17 cellular contexts compared by ENCODE assay signal in genomic region chr1:119986007-119986497, GRCh38.
"Had no signal": no experiment of that assay in that cellular context is flagged by ENCODE, and none has a peak within 500 bp of the region (broad histone marks: within the 10 kb centered on the region; RNA-seq: fewer than 3 reads in every experiment).

No MANE protein-coding gene starts in this region.

- H3K9me3 ChIP-seq: breast epithelium, heart right ventricle had no signal

- H3K4me3 Mint-ChIP-seq: effector memory CD8-positive, alpha-beta T cell; type B pancreatic cell had no signal

- DNase-seq: activated CD4-positive, alpha-beta T cell treated with anti-CD3 and anti-CD28 coated beads, Interleukin-2, amount 10 ng/mL, durations not matched to agents 24 days and 14 days; activated CD4-positive, CD25-positive, alpha-beta regulatory T cell; activated CD8-positive, alpha-beta memory T cell treated with anti-CD3 and anti-CD28 coated beads, Interleukin-2, amount 50 U/mL, for 48 hours; activated naive CD8-positive, alpha-beta T cell treated with anti-CD3 and anti-CD28 coated beads, Interleukin-2, amount 10 ng/mL, durations not matched to agents 7 days and 5 days; cerebellar nuclear complex; dermis blood vessel endothelial cell; effector memory CD8-positive, alpha-beta T cell; heart right ventricle; left colon; naive thymus-derived CD4-positive, alpha-beta T cell; stimulated activated CD4-positive, alpha-beta T cell treated with anti-CD3 and anti-CD28 coated beads, Interleukin-4, amount 100 ng/mL, for 4 hours; stimulated activated CD8-positive, alpha-beta memory T cell treated with anti-CD3 and anti-CD28 coated beads, Interleukin-4, amount 100 ng/mL, for 48 hours; stimulated activated naive CD4-positive, alpha-beta T cell treated with Interleukin-2 at 50 U/mL for 16 hours had no signal

- H3K36me3 ChIP-seq: breast epithelium had no signal

- H3K4me3 ChIP-seq: breast epithelium, heart right ventricle, lung, skin epidermis had no signal

- ATAC-seq: effector memory CD8-positive, alpha-beta T cell; left colon; naive thymus-derived CD4-positive, alpha-beta T cell had no signal

- H3K27me3 Mint-ChIP-seq: activated CD4-positive, alpha-beta T cell treated with anti-CD3 and anti-CD28 coated beads, Interleukin-2, amount 10 ng/mL, durations not matched to agents 24 days and 14 days; activated naive CD8-positive, alpha-beta T cell treated with anti-CD3 and anti-CD28 coated beads, Interleukin-2, amount 10 ng/mL, durations not matched to agents 7 days and 5 days; effector memory CD8-positive, alpha-beta T cell; naive thymus-derived CD4-positive, alpha-beta T cell; type B pancreatic cell had no signal

- H3K9me3 Mint-ChIP-seq: activated CD4-positive, alpha-beta T cell treated with anti-CD3 and anti-CD28 coated beads, Interleukin-2, amount 10 ng/mL, durations not matched to agents 24 days and 14 days; activated naive CD8-positive, alpha-beta T cell treated with anti-CD3 and anti-CD28 coated beads, Interleukin-2, amount 10 ng/mL, durations not matched to agents 7 days and 5 days; effector memory CD8-positive, alpha-beta T cell; naive thymus-derived CD4-positive, alpha-beta T cell had no signal

- H3K4me1 ChIP-seq: breast epithelium had no signal

- H3K27ac Mint-ChIP-seq: type B pancreatic cell had no signal

- H3K27me3 ChIP-seq: breast epithelium, heart right ventricle had no signal
